In genomic region chrX:47563801-47564315, GRCh38 we compare ENCODE assay signal across 14 cellular contexts. TPM values are rescaled to one million over a fixed set of nuclear protein-coding genes. Genes with fewer than 3 reads are reported as not detected.
DNase-seq lines count a peak whose midpoint lies in the region; ATAC-seq and TF ChIP-seq lines count a peak whose summit lies in the region.
"Had no signal": no experiment of that assay in that cellular context is flagged by ENCODE, and none has a peak within 500 bp of the region (broad histone marks: within the 10 kb centered on the region; RNA-seq: fewer than 3 reads in every experiment).

No MANE protein-coding gene starts in this region.

- H3K27me3 Mint-ChIP-seq in activated T-cell treated with anti-CD3 and anti-CD28 coated beads, Interleukin-2, amount 50 U/mL, for 4 hours (ENCODE audit: low read depth) = no peaks in the 10 kb centered on the region

- no peak overlapping the region for H4K91ac ChIP-seq in trophoblast cell (ENCODE audit: low read depth, low read length)

- no peak overlapping the region for H2AK5ac ChIP-seq in trophoblast cell (ENCODE audit: low read length)

- no peaks in the 10 kb centered on the region for H3K9me3 ChIP-seq in trophoblast cell (ENCODE audit: insufficient read depth, low read depth, low read length)
- H3K9me3 ChIP-seq: ovary, vagina had no signal

- H3K27me3 ChIP-seq in brain microvascular endothelial cell (replicated peaks) = no peaks in the 10 kb centered on the region
- H3K27me3 ChIP-seq in trophoblast cell (ENCODE audit: insufficient read depth, low read length) = no peaks in the 10 kb centered on the region
- H3K27me3 ChIP-seq: ovary, vagina had no signal

- H3K36me3 ChIP-seq in brain microvascular endothelial cell (replicated peaks) (peaks cover 18% of the 10 kb centered on the region), trophoblast cell (ENCODE audit: control insufficient read depth in 1 of 2, insufficient read depth in 2 of 2, low read length in 2 of 2) (peaks cover 26 to 38% of the 10 kb centered on the region in 2 experiments)
- H3K36me3 ChIP-seq: ovary had no signal

- no peak for TF ChIP-seq CTCF in brain microvascular endothelial cell (IDR thresholded peaks at IDR 0.05; ENCODE audit: low read depth, low read length, missing control alignments)

- H2BK120ac ChIP-seq in trophoblast cell (ENCODE audit: insufficient read depth, low read length, poor library complexity) = no peak overlapping the region

- H2BK5ac ChIP-seq in trophoblast cell (ENCODE audit: low read depth, low read length, poor library complexity) = no peak overlapping the region

- no peak overlapping the region for H3K9ac ChIP-seq in trophoblast cell (ENCODE audit: low read length)

- DNase-seq in activated T-cell treated with anti-CD3 and anti-CD28 coated beads, Interleukin-2, amount 50 U/mL, for 4 hours = no peak
- DNase-seq in activated T-cell treated with anti-CD3 and anti-CD28 coated beads for 4 hours (no peak), RPMI7951 (ENCODE audit: low read depth) (peak; percentile 63), brain microvascular endothelial cell (peak; percentile 78), posterior vena cava (ENCODE audit: low spot score) (peak; percentile 29), GF-D8 (lab: John Stamatoyannopoulos, UW) (no peak), trophoblast cell (no peak), NCI-H2029 (lab: John Stamatoyannopoulos, UW) (no peak)
- DNase-seq: central memory CD4-positive, alpha-beta T cell; NCI-H1092 treated with DMSO at 0.1 percent for 48 hours; NCI-H446 treated with DMSO at 0.1 percent for 48 hours; ovary had no signal

- ATAC-seq in activated T-cell treated with anti-CD3 and anti-CD28 coated beads, Interleukin-2, amount 50 U/mL, for 4 hours = no peak

- peaks cover 43% of the 10 kb centered on the region for H3K4me1 Mint-ChIP-seq in activated T-cell treated with anti-CD3 and anti-CD28 coated beads, Interleukin-2, amount 50 U/mL, for 4 hours (ENCODE audit: low read depth)

- no peak overlapping the region for H3K23ac ChIP-seq in trophoblast cell (ENCODE audit: low read length)

- H4K8ac ChIP-seq in trophoblast cell (ENCODE audit: low read depth, low read length) = no peak overlapping the region

- in situ Hi-C loops in brain microvascular endothelial cell (cut with HindIII; ENCODE audit: low pct_ligation_motif_present, low sequenced_read_pairs) = no loop called here

- H3K79me1 ChIP-seq in trophoblast cell (ENCODE audit: low read length) = peaks cover 8% of the 10 kb centered on the region

- H3K4me3 ChIP-seq in brain microvascular endothelial cell (ENCODE audit: low read depth, low read length) (no peak overlapping the region), trophoblast cell (ENCODE audit: low read depth, low read length) (no peak overlapping the region)
- H3K4me3 ChIP-seq: lung, ovary, vagina had no signal

- H3K9me3 Mint-ChIP-seq in activated T-cell treated with anti-CD3 and anti-CD28 coated beads, Interleukin-2, amount 50 U/mL, for 4 hours = no peaks in the 10 kb centered on the region

- no peak overlapping the region for H3K4ac ChIP-seq in trophoblast cell (ENCODE audit: low read depth, low read length)

- H2AFZ ChIP-seq in trophoblast cell (ENCODE audit: insufficient read depth, low read length, poor library complexity) = no peak overlapping the region

- no peak overlapping the region for H2BK12ac ChIP-seq in trophoblast cell (ENCODE audit: low read length)

- H4K12ac ChIP-seq in trophoblast cell (ENCODE audit: low read depth, low read length) = no peak overlapping the region

- peak overlapping the region; percentile 31 for H3K27ac ChIP-seq in brain microvascular endothelial cell
- H3K27ac ChIP-seq in trophoblast cell (ENCODE audit: low read depth, low read length) = no peak overlapping the region
- H3K27ac ChIP-seq: ovary, vagina had no signal

- no peak overlapping the region for H3K14ac ChIP-seq in trophoblast cell (ENCODE audit: low read length)

- H3K79me2 ChIP-seq in trophoblast cell (ENCODE audit: control insufficient read depth, insufficient read depth, low read length, poor library complexity) = peaks cover 2% of the 10 kb centered on the region

- no CpG with 5 or more reads among the region's 8 CpGs for WGBS in trophoblast cell (ENCODE audit: extremely low coverage, insufficient coverage, insufficient read length)

- intact Hi-C loops in posterior vena cava (cut with DNase I) = no loop called here

- peaks cover 3% of the 10 kb centered on the region in 2 experiments for H3K4me1 ChIP-seq in trophoblast cell (ENCODE audit: control insufficient read depth in 1 of 2, insufficient read depth in 2 of 2, low read length in 2 of 2)

- peak overlapping the region; percentile 64 for H3K4me3 Mint-ChIP-seq in activated T-cell treated with anti-CD3 and anti-CD28 coated beads, Interleukin-2, amount 50 U/mL, for 4 hours

- H3K18ac ChIP-seq in trophoblast cell (ENCODE audit: low read length) = no peak overlapping the region

- peaks cover 19% of the 10 kb centered on the region for H3K36me3 Mint-ChIP-seq in activated T-cell treated with anti-CD3 and anti-CD28 coated beads, Interleukin-2, amount 50 U/mL, for 4 hours (ENCODE audit: insufficient read depth)

- H3K4me2 ChIP-seq in trophoblast cell (ENCODE audit: low read length) = no peak overlapping the region

RNA-seq across cellular contexts. Expression of gene ARAF, which starts 2.9 kb away (rescaled TPM):
- 100 to 1,000 TPM in 1 of 3 donors, 10 to 100 TPM in 2; 93.0 to 103 (median 97.3) TPM for total RNA-seq in activated T-cell treated with anti-CD3 and anti-CD28 coated beads, Interleukin-2, amount 50 U/mL, for 4 hours
- 37.3 and 41.5 TPM in 2 replicates for total RNA-seq in RPMI7951 (2014; rRNA removed; shearing (Covaris generic))
- 10 to 100 TPM; 42.5 to 52.7 TPM for total RNA-seq in posterior vena cava
- polyA plus RNA-seq in trophoblast cell (2013) = 38.1 and 39.8 TPM in 2 replicates

RNA-seq across cellular contexts. Expression of gene TIMP1, which starts 18.4 kb away (rescaled TPM):
- 10 to 100 TPM; 10.4 to 32.1 (median 15.9) TPM for total RNA-seq in activated T-cell treated with anti-CD3 and anti-CD28 coated beads, Interleukin-2, amount 50 U/mL, for 4 hours
- 737 and 969 TPM in 2 replicates for total RNA-seq in RPMI7951 (2014; rRNA removed; shearing (Covaris generic))
- total RNA-seq in posterior vena cava = 1,000 to 10,000 TPM; 1,076 to 2,214 TPM
- polyA plus RNA-seq in trophoblast cell (2013) = 103 and 104 TPM in 2 replicates

RNA-seq across cellular contexts. Expression of gene SYN1, which starts 55.8 kb away (rescaled TPM):
- under 1 TPM; 0.23 to 0.43 (median 0.24) TPM for total RNA-seq in activated T-cell treated with anti-CD3 and anti-CD28 coated beads, Interleukin-2, amount 50 U/mL, for 4 hours
- 0.12 and 0.20 TPM in 2 replicates for total RNA-seq in RPMI7951 (2014; rRNA removed; shearing (Covaris generic))
- total RNA-seq in posterior vena cava = 1 to 10 TPM; 1.2 to 2.3 TPM
- polyA plus RNA-seq in trophoblast cell (2013) = 5.7 and 6.4 TPM in 2 replicates

Comparison
In these comparisons a context has a peak if more than half of its experiments do, and no peak if none do; other contexts are left out.
1. DNase-seq: peak in RPMI7951 (single experiment), brain microvascular endothelial cell (single experiment) and posterior vena cava (single experiment); none in activated T-cell treated with anti-CD3 and anti-CD28 coated beads, Interleukin-2, amount 50 U/mL, for 4 hours (single experiment), activated T-cell treated with anti-CD3 and anti-CD28 coated beads for 4 hours (single experiment), GF-D8 (single experiment), trophoblast cell (0 of 2) and NCI-H2029 (single experiment).
2. RNA of gene TIMP1, which starts 18.4 kb away (total RNA-seq): 1,076 to 2,214 TPM in posterior vena cava and 737 to 969 TPM in RPMI7951; 10.4 to 32.1 TPM in activated T-cell treated with anti-CD3 and anti-CD28 coated beads, Interleukin-2, amount 50 U/mL, for 4 hours; every median in the first group is over 10 times any median in the second.